Comparison of ENCODE assay signal across 35 cellular contexts in the genomic region with DNA sequence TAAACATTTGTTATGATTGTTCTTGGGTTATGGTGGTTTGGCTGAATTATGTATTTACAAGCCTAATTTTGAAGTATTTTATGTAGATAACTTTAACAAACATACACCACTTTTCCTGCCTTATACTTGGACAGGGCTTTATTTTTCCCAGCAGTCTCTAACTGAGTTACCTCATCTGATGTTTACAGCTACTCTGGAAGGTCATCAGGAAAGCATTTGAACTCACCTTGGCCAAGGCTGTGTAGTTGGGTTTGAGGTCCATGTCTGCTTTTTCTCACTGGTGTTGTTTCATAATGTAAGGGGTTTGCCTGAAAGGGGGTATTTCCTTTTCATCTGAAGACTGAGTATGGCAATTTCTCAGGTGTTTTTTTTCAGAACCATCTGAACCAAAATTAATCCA.
"Had no signal": no experiment of that assay in that cellular context is flagged by ENCODE, and none has a peak within 500 bp of the region (broad histone marks: within the 10 kb centered on the region; RNA-seq: fewer than 3 reads in every experiment).

No MANE protein-coding gene starts in this region.

- H3K27me3 ChIP-seq: MG63 had no signal

- H3K4me3 ChIP-seq: MG63 had no signal

- DNase-seq: Kasumi-1, MG63, MM.1S, MV-4-11, NCI-H1048, NCI-H1092, NCI-H1092 treated with DMSO at 0.1 percent for 48 hours, NCI-H1105, NCI-H1105 treated with DMSO at 0.1 percent for 48 hours, NCI-H1417, NCI-H1417 treated with DMSO at 0.1 percent for 48 hours, NCI-H1436, NCI-H1436 treated with DMSO at 0.1 percent for 48 hours, NCI-H146, NCI-H1694, NCI-H1694 treated with DMSO at 0.1 percent for 48 hours, NCI-H187, NCI-H187 treated with DMSO at 0.1 percent for 48 hours, NCI-H1930, NCI-H2029, NCI-H2029 treated with DMSO at 0.1 percent for 48 hours, NCI-H2081, NCI-H2081 treated with DMSO at 0.1 percent for 48 hours, NCI-H2107, NCI-H2171, NCI-H2171 treated with DMSO at 0.1 percent for 48 hours, NCI-H2227 treated with DMSO at 0.1 percent for 48 hours, NCI-H226, NCI-H345, NCI-H446, NCI-H446 treated with DMSO at 0.1 percent for 48 hours, NCI-H510A, NCI-H510A treated with DMSO at 0.1 percent for 48 hours, NCI-H524, NCI-H524 treated with DMSO at 0.1 percent for 48 hours had no signal

- H3K36me3 ChIP-seq: MG63 had no signal

- H3K9me3 ChIP-seq: MG63 had no signal
